8 cellular contexts compared by ENCODE assay signal in genomic region chr9:137085918-137086530, GRCh38. TPM values are rescaled to one million over a fixed set of nuclear protein-coding genes. Genes with fewer than 3 reads are reported as not detected.
A peak's percentile ranks its signal among the peaks of the same experiment; 100 is the strongest.
DNase-seq lines count a peak whose midpoint lies in the region; ATAC-seq and TF ChIP-seq lines count a peak whose summit lies in the region.

No MANE protein-coding gene starts in this region.

- peak overlapping the region; percentile 65 to 66 for H3K4me3 ChIP-seq in esophagus (ENCODE audit: low read depth in 1 of 2, low read length in 2 of 2)

- WGBS in esophagus, 2 donors: 1% methylated on average over 49 to 58 of the region's 58 CpGs

- H3K27me3 Mint-ChIP-seq in natural killer cell (ENCODE audit: low read depth in 2 of 2): no peaks in the 10 kb centered on the region

- H3K4me1 ChIP-seq in esophagus (ENCODE audit: control insufficient read depth in 2 of 2, insufficient read depth in 2 of 2, low read length in 1 of 2): peaks cover 0 to 28% of the 10 kb centered on the region in 2 donors

- no peaks in the 10 kb centered on the region for H3K9me3 Mint-ChIP-seq in natural killer cell

- ATAC-seq in HG03571 (IDR thresholded peaks at IDR 0.05; ENCODE audit: unreplicated experiment) (peak; percentile 7), natural killer cell (peak in 2 of 3 donors; percentile 2 to 6)

- peak overlapping the region; percentile 95 for H3K4me3 Mint-ChIP-seq in natural killer cell

- peak overlapping the region; percentile 97 to 98 for H3K27ac ChIP-seq in esophagus (ENCODE audit: low read depth in 2 of 2, low read length in 1 of 2)

- H3K4me1 Mint-ChIP-seq in natural killer cell: peaks cover 15 to 29% of the 10 kb centered on the region in 2 donors

- no peaks in the 10 kb centered on the region for H3K36me3 Mint-ChIP-seq in natural killer cell

- H3K9me3 ChIP-seq in esophagus (ENCODE audit: control insufficient read depth in 2 of 2, insufficient read depth in 1 of 2, low read depth in 1 of 2, low read length in 1 of 2): no peaks in the 10 kb centered on the region

- H3K27ac Mint-ChIP-seq in natural killer cell: peak overlapping the region; percentile 92 to 96

- peaks cover 0 to 8% of the 10 kb centered on the region in 2 donors for H3K36me3 ChIP-seq in esophagus (ENCODE audit: control insufficient read depth in 2 of 2, insufficient read depth in 2 of 2, low read length in 1 of 2)

- no peaks in the 10 kb centered on the region for H3K27me3 ChIP-seq in esophagus (ENCODE audit: control insufficient read depth in 1 of 2, insufficient read depth in 2 of 2, low read length in 2 of 2)

- no peak for TF ChIP-seq CTCF in natural killer cell (IDR thresholded peaks at IDR 0.05)

- DNase-seq in NCI-H2227 (lab: John Stamatoyannopoulos, UW; ENCODE audit: unreplicated experiment) (peak; percentile 41), NCI-H2227 treated with DMSO at 0.1 percent for 48 hours (lab: John Stamatoyannopoulos, UW) (no peak), natural killer cell (no peak), ecto neural progenitor cell (ENCODE audit: low spot score) (no peak), NCI-H774 (lab: John Stamatoyannopoulos, UW) (no peak)
- DNase-seq in activated CD4-positive, alpha-beta T cell treated with anti-CD3 and anti-CD28 coated beads, Interleukin-2, amount 50 U/mL, for 1 hour: peak; percentile 24

- intact Hi-C loops in natural killer cell (cut with micrococcal nuclease): no loop called here

RNA-seq across cellular contexts. Expression of gene MAN1B1, which starts 0.8 kb away (rescaled TPM):
- 10 to 100 TPM; 28.5 to 42.3 TPM for polyA plus RNA-seq in esophagus
- total RNA-seq in natural killer cell: 10 to 100 TPM; 75.1 to 99.4 (median 80.4) TPM

RNA-seq across cellular contexts. Expression of gene UAP1L1, which starts 8.7 kb away (rescaled TPM):
- 1 to 10 TPM; 2.9 to 3.8 TPM for polyA plus RNA-seq in esophagus
- total RNA-seq in natural killer cell: 10 to 100 TPM; 10.5 to 25.8 (median 19.3) TPM

RNA-seq across cellular contexts. Expression of gene SAPCD2, which starts 15.7 kb away (rescaled TPM):
- polyA plus RNA-seq in esophagus: 1 to 10 TPM; 7.5 to 9.0 TPM
- 1 to 10 TPM in 2 of 3 donors, under 1 TPM in 1; 0.59 to 2.6 (median 1.0) TPM for total RNA-seq in natural killer cell

RNA-seq across cellular contexts. Expression of gene DPP7, which starts 28.5 kb away (rescaled TPM):
- polyA plus RNA-seq in esophagus: 100 to 1,000 TPM in 1 of 2 donors, 10 to 100 TPM in 1; 90.4 to 129 TPM
- 100 to 1,000 TPM; 233 to 264 (median 251) TPM for total RNA-seq in natural killer cell

RNA-seq across cellular contexts. Expression of gene ENTPD2, which starts 32.2 kb away (rescaled TPM):
- polyA plus RNA-seq in esophagus: 1 to 10 TPM; 1.5 to 1.6 TPM
- not detected for total RNA-seq in natural killer cell

Comparison
In these comparisons a context has a peak if more than half of its experiments do, and no peak if none do; other contexts are left out.
1. DNase-seq: peak in NCI-H2227 (single experiment) and activated CD4-positive, alpha-beta T cell treated with anti-CD3 and anti-CD28 coated beads, Interleukin-2, amount 50 U/mL, for 1 hour (single experiment); none in NCI-H2227 treated with DMSO at 0.1 percent for 48 hours (single experiment), natural killer cell (single experiment), ecto neural progenitor cell (single experiment) and NCI-H774 (single experiment).